ENCODE assay signal across 8 cellular contexts in genomic region chr6:135722679-135723078, GRCh38.
DNase-seq lines count a peak whose midpoint lies in the region; ATAC-seq and TF ChIP-seq lines count a peak whose summit lies in the region.

No MANE protein-coding gene starts in this region.

- peak; percentile 77 for ATAC-seq in HG03097 (IDR thresholded peaks at IDR 0.05; ENCODE audit: low FRiP score, unreplicated experiment)

- no peaks in the 10 kb centered on the region for H3K36me3 ChIP-seq in OCI-LY7 (ENCODE audit: insufficient read depth, low read length)

- H3K4me1 ChIP-seq in OCI-LY7 (ENCODE audit: insufficient read depth, low read length, poor library complexity, severe bottlenecking), result no peaks in the 10 kb centered on the region

- CTCF ChIA-PET in OCI-LY7 (lab: Charles Lee; ENCODE audit: unreplicated experiment), result no interaction called here

- H3K9me3 ChIP-seq in OCI-LY7 (ENCODE audit: low read length), result no peaks in the 10 kb centered on the region

- H3K4me3 ChIP-seq in OCI-LY7 (ENCODE audit: low read depth, low read length, poor library complexity, severe bottlenecking), result no peak overlapping the region

- H3K9me2 ChIP-seq in OCI-LY7 (ENCODE audit: insufficient read depth, low read length), result no peaks in the 10 kb centered on the region

- no peaks in the 10 kb centered on the region for H4K20me1 ChIP-seq in OCI-LY7 (ENCODE audit: insufficient read depth, low read length)

- no peak overlapping the region for H3K27ac ChIP-seq in OCI-LY7 (ENCODE audit: low read depth, low read length, poor library complexity, severe bottlenecking)

- DNase-seq in GM13977 (ENCODE audit: low spot score) (peak; percentile 5), amniotic epithelial cell (ENCODE audit: low read depth) (peak; percentile 95), non-pigmented ciliary epithelial cell (ENCODE audit: low read depth) (peak; percentile 97), cortex of kidney (lab: John Stamatoyannopoulos, UW) (no peak), midbrain (lab: John Stamatoyannopoulos, UW) (no peak), OCI-LY7 (ENCODE audit: low spot score) (no peak)
- no peak for DNase-seq in activated effector memory CD4-positive, alpha-beta T cell treated with Interleukin-2 at 50 U/mL for 16 hours

- TF ChIP-seq CTCF in GM13977 (IDR thresholded peaks at IDR 0.05; ENCODE audit: extremely low read depth, insufficient read depth, missing control alignments) (no peak), OCI-LY7 (conservative IDR thresholded peaks at IDR 0.05; ENCODE audit: low read length) (no peak)

- POLR2A ChIA-PET in OCI-LY7 (lab: Charles Lee), result interaction anchor here (0.7 kb wide), 2 partner anchors 19 to 337 kb away, joined by 3 to 4 read pairs; no protein-coding TSS in a partner anchor

- in situ Hi-C loops in GM13977 (cut with MboI; ENCODE audit: low pct_unique_long_range_greater_than_20kb, low sequenced_read_pairs, unreplicated experiment), result no loop called here

- H3K4me2 ChIP-seq in OCI-LY7 (ENCODE audit: low read length), result no peak overlapping the region

- H3K79me2 ChIP-seq in OCI-LY7 (ENCODE audit: insufficient read depth, low read depth, low read length), result no peaks in the 10 kb centered on the region

- no TSS peak for BruUV-seq in OCI-LY7 (replicated peaks; lab: Mats Ljungman, UMichigan)

- intact Hi-C loops in OCI-LY7 (cut with micrococcal nuclease; ENCODE audit: unreplicated experiment), result no loop called here

- H2AFZ ChIP-seq in OCI-LY7 (ENCODE audit: low read length), result no peak overlapping the region

Comparison
In these comparisons a context has a peak if more than half of its experiments do, and no peak if none do; other contexts are left out.
1. DNase-seq: peak in GM13977 (single experiment), amniotic epithelial cell (single experiment) and non-pigmented ciliary epithelial cell (single experiment); none in cortex of kidney (single experiment), activated effector memory CD4-positive, alpha-beta T cell treated with Interleukin-2 at 50 U/mL for 16 hours (single experiment), midbrain (single experiment) and OCI-LY7 (single experiment).